18 cellular contexts compared by ENCODE assay signal in genomic region chr2:141778315-141778835, GRCh38.
DNase-seq lines count a peak whose midpoint lies in the region; TF ChIP-seq lines count a peak whose summit lies in the region.
"Had no signal": no experiment of that assay in that cellular context is flagged by ENCODE, and none has a peak within 500 bp of the region (broad histone marks: within the 10 kb centered on the region; RNA-seq: fewer than 3 reads in every experiment).

No MANE protein-coding gene starts in this region.

- DNase-seq in NCI-H2171 treated with DMSO at 0.1 percent for 48 hours (lab: John Stamatoyannopoulos, UW) (peak; percentile 22), NCI-H2171 (lab: John Stamatoyannopoulos, UW) (no peak), amniotic epithelial cell (ENCODE audit: low read depth) (peak; percentile 12), mesothelial cell of epicardium (ENCODE audit: low spot score in 2 of 2, unreplicated experiment in 2 of 2) (no peak), NCI-H2196 treated with DMSO at 0.1 percent for 48 hours (lab: John Stamatoyannopoulos, UW; ENCODE audit: unreplicated experiment) (no peak), NCI-H774 (lab: John Stamatoyannopoulos, UW) (no peak), brain microvascular endothelial cell (no peak)
- DNase-seq: BE2C; CD4-positive, CD25-positive, alpha-beta regulatory T cell; DMS53; H7; HFFc6; MV-4-11; NCI-H1694 treated with DMSO at 0.1 percent for 48 hours; NCI-H2107; NCI-H69; SHP77 treated with DMSO at 0.1 percent for 48 hours had no signal

- peaks cover 7% of the 10 kb centered on the region for H3K27me3 Mint-ChIP-seq in mesothelial cell of epicardium (ENCODE audit: low read depth)
- H3K27me3 Mint-ChIP-seq: CD4-positive, CD25-positive, alpha-beta regulatory T cell had no signal

- no peaks in the 10 kb centered on the region for H3K27me3 ChIP-seq in brain microvascular endothelial cell (replicated peaks)
- H3K27me3 ChIP-seq: BE2C had no signal

- no peak overlapping the region for H3K4me3 ChIP-seq in brain microvascular endothelial cell (ENCODE audit: low read depth, low read length)

- in situ Hi-C loops in brain microvascular endothelial cell (cut with HindIII; ENCODE audit: low pct_ligation_motif_present, low sequenced_read_pairs) = no loop called here

- no peak overlapping the region for H3K27ac ChIP-seq in brain microvascular endothelial cell
- H3K27ac ChIP-seq: KMS-11 had no signal

- H3K4me1 Mint-ChIP-seq in mesothelial cell of epicardium = peaks cover 6% of the 10 kb centered on the region
- H3K4me1 Mint-ChIP-seq: CD4-positive, CD25-positive, alpha-beta regulatory T cell had no signal

- TF ChIP-seq CTCF in mesothelial cell of epicardium (IDR thresholded peaks at IDR 0.05; ENCODE audit: unreplicated experiment) (no peak), brain microvascular endothelial cell (IDR thresholded peaks at IDR 0.05; ENCODE audit: low read depth, low read length, missing control alignments) (no peak)

- no peak overlapping the region for H3K4me3 Mint-ChIP-seq in mesothelial cell of epicardium
- H3K4me3 Mint-ChIP-seq: CD4-positive, CD25-positive, alpha-beta regulatory T cell; HFFc6 had no signal

- H3K36me3 Mint-ChIP-seq in mesothelial cell of epicardium = no peaks in the 10 kb centered on the region
- H3K36me3 Mint-ChIP-seq: CD4-positive, CD25-positive, alpha-beta regulatory T cell had no signal

- peak overlapping the region; percentile 30 for H3K27ac Mint-ChIP-seq in mesothelial cell of epicardium
- H3K27ac Mint-ChIP-seq: CD4-positive, CD25-positive, alpha-beta regulatory T cell; HFFc6 had no signal

- no peaks in the 10 kb centered on the region for H3K36me3 ChIP-seq in brain microvascular endothelial cell (replicated peaks)
- H3K36me3 ChIP-seq: BE2C had no signal

- H3K9me3 Mint-ChIP-seq in mesothelial cell of epicardium = no peaks in the 10 kb centered on the region

Comparison
In these comparisons a context has a peak if more than half of its experiments do, and no peak if none do; other contexts are left out.
1. DNase-seq: peak in NCI-H2171 treated with DMSO at 0.1 percent for 48 hours (single experiment) and amniotic epithelial cell (single experiment); none in NCI-H2171 (single experiment), mesothelial cell of epicardium (0 of 2), NCI-H2196 treated with DMSO at 0.1 percent for 48 hours (single experiment), NCI-H774 (single experiment) and brain microvascular endothelial cell (single experiment).